ENCODE assay signal across 8 cellular contexts in the genomic region with DNA sequence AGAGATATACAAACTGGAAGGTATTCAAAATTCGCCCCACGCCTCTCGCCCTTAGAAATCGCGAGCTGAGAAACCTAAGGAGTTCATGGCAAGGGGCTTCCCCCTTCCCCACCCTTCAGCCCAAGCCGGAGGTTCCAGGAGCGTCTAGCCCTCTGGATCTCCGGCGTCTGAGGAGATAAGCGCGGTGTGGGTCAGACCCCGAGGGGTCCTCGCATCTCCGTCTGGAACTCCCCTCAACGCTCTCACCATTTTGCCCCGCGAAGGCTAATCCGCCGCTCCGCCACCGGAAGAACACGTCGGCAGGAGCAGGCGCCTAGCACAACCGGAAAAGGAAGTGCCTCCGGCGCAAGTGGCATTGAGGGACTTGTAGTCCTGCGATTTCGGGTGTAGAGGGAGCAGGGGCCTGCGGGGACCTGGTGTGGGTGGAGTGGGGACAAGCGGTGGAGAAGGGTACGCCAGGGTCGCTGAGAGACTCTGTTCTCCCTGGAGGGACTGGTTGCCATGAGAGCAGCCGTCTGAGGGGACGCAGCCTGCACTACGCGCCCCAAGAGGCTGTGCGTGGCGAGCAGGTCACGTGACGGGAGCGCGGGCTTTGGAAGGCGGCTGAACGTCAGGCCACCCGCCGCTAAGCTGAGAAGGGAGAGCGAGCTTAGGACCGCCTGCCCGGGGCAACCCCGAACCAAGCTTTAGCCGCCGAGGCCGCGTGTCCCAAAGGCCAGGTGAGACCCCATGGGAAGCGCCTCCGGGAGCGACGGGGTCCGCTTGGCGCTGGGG. TPM values are rescaled to one million over a fixed set of nuclear protein-coding genes. Genes with fewer than 3 reads are reported as not detected.
DNase-seq lines count a peak whose midpoint lies in the region; ATAC-seq and TF ChIP-seq lines count a peak whose summit lies in the region.

A gene with protein sequence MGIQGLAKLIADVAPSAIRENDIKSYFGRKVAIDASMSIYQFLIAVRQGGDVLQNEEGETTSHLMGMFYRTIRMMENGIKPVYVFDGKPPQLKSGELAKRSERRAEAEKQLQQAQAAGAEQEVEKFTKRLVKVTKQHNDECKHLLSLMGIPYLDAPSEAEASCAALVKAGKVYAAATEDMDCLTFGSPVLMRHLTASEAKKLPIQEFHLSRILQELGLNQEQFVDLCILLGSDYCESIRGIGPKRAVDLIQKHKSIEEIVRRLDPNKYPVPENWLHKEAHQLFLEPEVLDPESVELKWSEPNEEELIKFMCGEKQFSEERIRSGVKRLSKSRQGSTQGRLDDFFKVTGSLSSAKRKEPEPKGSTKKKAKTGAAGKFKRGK (plus strand): TSS at position 602 of the 774 bp plus-strand sequence. CDS start 2,451 bp downstream, outside the sequence.
A gene (minus strand): TSS at position 290 of the 774 bp plus-strand sequence. CDS start 41 bp downstream, at position 249.

- peak within 1 kb of the TSS; percentile 94 for H3K4me3 Mint-ChIP-seq in activated T-cell treated with anti-CD3 and anti-CD28 coated beads, Interleukin-2, amount 50 U/mL, for 4 hours

- H3K27me3 ChIP-seq in Panc1 (ENCODE audit: control insufficient read depth, insufficient read depth, low read length): no peaks in the 10 kb centered on the region

- peaks cover 7% of the 10 kb centered on the region; the same call in 1 of the 2 replicates for H3K36me3 ChIP-seq in Panc1 (ENCODE audit: control insufficient read depth, insufficient read depth, low read length)

- no TSS peak for BruUV-seq in Panc1 (replicated peaks; lab: Mats Ljungman, UMichigan)

- POLR2A ChIA-PET in Panc1 (lab: Charles Lee): interaction anchor here (0.6 to 1.4 kb wide), 3 partner anchors 23 to 425 kb away, joined by 3 to 4 read pairs (median 3); no protein-coding TSS in a partner anchor

- no peak for TF ChIP-seq CTCF in Panc1 (IDR thresholded peaks at IDR 0.05)

- no peaks in the 10 kb centered on the region for H3K9me3 ChIP-seq in Panc1 (ENCODE audit: control insufficient read depth, insufficient read depth, low read depth, low read length)

- peaks cover 7% of the 10 kb centered on the region for H3K4me1 ChIP-seq in Panc1 (ENCODE audit: control insufficient read depth, insufficient read depth, low read length)

- H3K4me3 ChIP-seq in Panc1 (ENCODE audit: low read depth in 2 of 2, low read length in 2 of 2): peak within 1 kb of the TSS; percentile 99

- no peaks in the 10 kb centered on the region for H3K9me3 Mint-ChIP-seq in activated T-cell treated with anti-CD3 and anti-CD28 coated beads, Interleukin-2, amount 50 U/mL, for 4 hours

- peak; percentile 78 for ATAC-seq in GM21717 (IDR thresholded peaks at IDR 0.05; ENCODE audit: unreplicated experiment)
- peak; percentile 95 for ATAC-seq in Panc1
- ATAC-seq in activated T-cell treated with anti-CD3 and anti-CD28 coated beads, Interleukin-2, amount 50 U/mL, for 4 hours: peak; percentile 95
- peak; percentile 90 for ATAC-seq in esophagus mucosa

- CTCF ChIA-PET in Panc1 (lab: Charles Lee): no interaction called here

- H3K27me3 Mint-ChIP-seq in activated T-cell treated with anti-CD3 and anti-CD28 coated beads, Interleukin-2, amount 50 U/mL, for 4 hours (ENCODE audit: low read depth): no peaks in the 10 kb centered on the region

- peaks cover 26% of the 10 kb centered on the region for H3K4me1 Mint-ChIP-seq in activated T-cell treated with anti-CD3 and anti-CD28 coated beads, Interleukin-2, amount 50 U/mL, for 4 hours (ENCODE audit: low read depth)

- in situ Hi-C loops in KBM-7 (cut with MboI; ENCODE audit: low pct_unique_long_range_greater_than_20kb, low sequenced_read_pairs): no loop called here
- in situ Hi-C loops in Panc1 (cut with HindIII; ENCODE audit: low pct_unique_long_range_greater_than_20kb, low sequenced_read_pairs): no loop called here

- DNase-seq in DMS153 treated with DMSO at 0.1 percent for 48 hours (lab: John Stamatoyannopoulos, UW; ENCODE audit: unreplicated experiment) (peak; percentile 95), KBM-7 (peak; percentile 94), Panc1 (ENCODE audit: low read depth, low spot score) (peak; percentile 78), myocyte (ENCODE audit: low read depth) (peak; percentile 94)
- DNase-seq in activated T-cell treated with anti-CD3 and anti-CD28 coated beads, Interleukin-2, amount 50 U/mL, for 4 hours: peak; percentile 75
- peak; percentile 75 to 82 for DNase-seq in stimulated activated CD8-positive, alpha-beta memory T cell treated with anti-CD3 and anti-CD28 coated beads, Interleukin-7, amount 100 ng/mL, for 4 hours (ENCODE audit: low read depth in 2 of 2)

- peaks cover 34% of the 10 kb centered on the region for H3K36me3 Mint-ChIP-seq in activated T-cell treated with anti-CD3 and anti-CD28 coated beads, Interleukin-2, amount 50 U/mL, for 4 hours (ENCODE audit: insufficient read depth)

- peak within 1 kb of the TSS; percentile 99 for H3K27ac ChIP-seq in Panc1 (ENCODE audit: low read length)

- intact Hi-C loops in Panc1 (cut with micrococcal nuclease; ENCODE audit: unreplicated experiment): no loop called here

RNA-seq across cellular contexts. Expression of the first gene that starts in this region (rescaled TPM):
- total RNA-seq in Panc1 (2021; ENCODE audit: unreplicated experiment): 67.6 TPM
- polyA plus RNA-seq in Panc1 (2012; ENCODE audit: insufficient read length): 54.6 TPM
- 100 to 1,000 TPM in 1 of 3 donors, 10 to 100 TPM in 2; 92.8 to 108 (median 94.2) TPM for total RNA-seq in activated T-cell treated with anti-CD3 and anti-CD28 coated beads, Interleukin-2, amount 50 U/mL, for 4 hours
- 18.7 TPM for total RNA-seq in esophagus mucosa
- 13.4 and 13.9 TPM in 2 replicates for total RNA-seq in myocyte
- 14.1 TPM for polyA plus RNA-seq in myocyte (2012)

RNA-seq across cellular contexts. Expression of the second gene that starts in this region (rescaled TPM):
- 139 TPM for total RNA-seq in Panc1 (2021; ENCODE audit: unreplicated experiment)
- 283 TPM for polyA plus RNA-seq in Panc1 (2012; ENCODE audit: insufficient read length)
- total RNA-seq in activated T-cell treated with anti-CD3 and anti-CD28 coated beads, Interleukin-2, amount 50 U/mL, for 4 hours: 100 to 1,000 TPM; 139 to 143 (median 142) TPM
- total RNA-seq in esophagus mucosa: 90.9 TPM
- 33.0 and 36.7 TPM in 2 replicates for total RNA-seq in myocyte
- polyA plus RNA-seq in myocyte (2012): 372 TPM

Comparison
In these comparisons a context has a peak if more than half of its experiments do, and no peak if none do; other contexts are left out.
1. Peak in every context shown above with its lines: DNase-seq, ATAC-seq, H3K4me3 ChIP-seq and H3K27ac ChIP-seq.